ENCODE assay signal across 8 cellular contexts in genomic region chr2:162221064-162221463, GRCh38.
A peak's percentile ranks its signal among the peaks of the same experiment; 100 is the strongest.
DNase-seq lines count a peak whose midpoint lies in the region; ATAC-seq and TF ChIP-seq lines count a peak whose summit lies in the region.

No MANE protein-coding gene starts in this region.

- peak; percentile 96 for TF ChIP-seq CTCF in brain microvascular endothelial cell (IDR thresholded peaks at IDR 0.05; ENCODE audit: low read depth, low read length, missing control alignments)

- H3K27me3 ChIP-seq in brain microvascular endothelial cell (replicated peaks) = no peaks in the 10 kb centered on the region

- H3K27ac ChIP-seq in brain microvascular endothelial cell = no peak overlapping the region

- no peak overlapping the region for H3K4me3 ChIP-seq in brain microvascular endothelial cell (ENCODE audit: low read depth, low read length)

- ATAC-seq in GM21737 (IDR thresholded peaks at IDR 0.05; ENCODE audit: unreplicated experiment) = peak; percentile 85

- H3K36me3 ChIP-seq in brain microvascular endothelial cell (replicated peaks) = peaks cover 82% of the 10 kb centered on the region

- peak; percentile 32 for DNase-seq in GM04504 (ENCODE audit: low read depth)
- peak; percentile 69 for DNase-seq in KBM-7
- peak; percentile 67 for DNase-seq in UCSD-AML1 (lab: John Stamatoyannopoulos, UW; ENCODE audit: unreplicated experiment)
- peak; percentile 57 for DNase-seq in brain microvascular endothelial cell
- peak; percentile 89 for DNase-seq in islet precursor cell
- DNase-seq in stimulated activated CD4-positive, alpha-beta T cell treated with anti-CD3 and anti-CD28 coated beads, Interleukin-2, amount 100 ng/mL, for 48 hours = peak; percentile 64 to 67
- DNase-seq in NCI-H1436 treated with DMSO at 0.1 percent for 48 hours (lab: John Stamatoyannopoulos, UW) = no peak

- in situ Hi-C loops in KBM-7 (cut with MboI; ENCODE audit: low pct_unique_long_range_greater_than_20kb, low sequenced_read_pairs) = no loop called here
- in situ Hi-C loops in brain microvascular endothelial cell (cut with HindIII; ENCODE audit: low pct_ligation_motif_present, low sequenced_read_pairs) = no loop called here
